In genomic region chr15:63473007-63473748, GRCh38 we compare ENCODE assay signal across 9 cellular contexts. TPM values are rescaled to one million over a fixed set of nuclear protein-coding genes. Genes with fewer than 3 reads are reported as not detected.
DNase-seq lines count a peak whose midpoint lies in the region; ATAC-seq lines count a peak whose summit lies in the region.
"Had no signal": no experiment of that assay in that cellular context is flagged by ENCODE, and none has a peak within 500 bp of the region (broad histone marks: within the 10 kb centered on the region; RNA-seq: fewer than 3 reads in every experiment).

No MANE protein-coding gene starts in this region.

- CTCF ChIA-PET in activated CD4-positive, alpha-beta memory T cell treated with anti-CD3 and anti-CD28 coated beads for 36 hours (lab: Charles Lee), result interaction anchor here (0.7 to 2.5 kb wide), 6 partner anchors 10 to 126 kb away, joined by 3 to 9 read pairs (median 3); partner anchors contain the start of gene USP3
- CTCF ChIA-PET in activated CD4-positive, alpha-beta memory T cell treated with anti-CD3 and anti-CD28 coated beads, Interleukin-2, amount 10 ng/mL, durations not matched to agents 7 days and 5 days (lab: Charles Lee), result interaction anchor here (1.4 kb wide), 1 partner anchor 574 kb away, joined by 3 read pairs; no protein-coding TSS in a partner anchor
- CTCF ChIA-PET in activated CD8-positive, alpha-beta T cell treated with anti-CD3 and anti-CD28 coated beads, Interleukin-2, amount 10 ng/mL, durations not matched to agents 7 days and 5 days (lab: Charles Lee), result interaction anchor here (0.6 to 3.4 kb wide), 7 partner anchors 10 to 417 kb away, joined by 3 to 10 read pairs (median 4); no protein-coding TSS in a partner anchor

- peaks cover 55% of the 10 kb centered on the region for H3K4me1 Mint-ChIP-seq in activated CD4-positive, alpha-beta memory T cell treated with anti-CD3 and anti-CD28 coated beads for 36 hours (ENCODE audit: low read depth)
- H3K4me1 Mint-ChIP-seq in activated CD4-positive, alpha-beta memory T cell treated with anti-CD3 and anti-CD28 coated beads, Interleukin-2, amount 10 ng/mL, durations not matched to agents 7 days and 5 days, result peaks cover 26% of the 10 kb centered on the region
- H3K4me1 Mint-ChIP-seq in activated CD8-positive, alpha-beta T cell treated with anti-CD3 and anti-CD28 coated beads, Interleukin-2, amount 10 ng/mL, durations not matched to agents 7 days and 5 days (ENCODE audit: low read depth), result peaks cover 25% of the 10 kb centered on the region
- peaks cover 33% of the 10 kb centered on the region for H3K4me1 Mint-ChIP-seq in stimulated activated effector memory CD8-positive, alpha-beta T cell treated with anti-CD3 and anti-CD28 coated beads, Interleukin-12 subunit alpha, Interleukin-12 subunit beta, amount 100 ng/mL, for 72 hours

- ATAC-seq in HG02981 (IDR thresholded peaks at IDR 0.05; ENCODE audit: unreplicated experiment), result peak; percentile 38
- peak; percentile 40 for ATAC-seq in activated CD8-positive, alpha-beta T cell treated with anti-CD3 and anti-CD28 coated beads, Interleukin-2, amount 10 ng/mL, durations not matched to agents 7 days and 5 days
- ATAC-seq in stimulated activated effector memory CD8-positive, alpha-beta T cell treated with anti-CD3 and anti-CD28 coated beads, Interleukin-12 subunit alpha, Interleukin-12 subunit beta, amount 100 ng/mL, for 72 hours, result peak; percentile 5
- ATAC-seq: psoas muscle had no signal

- DNase-seq in activated CD4-positive, alpha-beta memory T cell treated with anti-CD3 and anti-CD28 coated beads for 36 hours, result peak; percentile 66
- DNase-seq in activated CD4-positive, alpha-beta memory T cell treated with anti-CD3 and anti-CD28 coated beads, Interleukin-2, amount 10 ng/mL, durations not matched to agents 7 days and 5 days, result no peak
- no peak for DNase-seq in activated CD8-positive, alpha-beta T cell treated with anti-CD3 and anti-CD28 coated beads, Interleukin-2, amount 10 ng/mL, durations not matched to agents 7 days and 5 days
- no peak for DNase-seq in stimulated activated effector memory CD8-positive, alpha-beta T cell treated with anti-CD3 and anti-CD28 coated beads, Interleukin-12 subunit alpha, Interleukin-12 subunit beta, amount 100 ng/mL, for 72 hours (ENCODE audit: low spot score in 2 of 2)
- no peak for DNase-seq in HCEC 1CT
- DNase-seq in kidney glomerular epithelial cell (lab: John Stamatoyannopoulos, UW), result no peak
- no peak for DNase-seq in stimulated activated CD8-positive, alpha-beta memory T cell treated with anti-CD3 and anti-CD28 coated beads, Interleukin-4, amount 100 ng/mL, for 48 hours
- DNase-seq: psoas muscle had no signal

- H3K36me3 Mint-ChIP-seq in activated CD4-positive, alpha-beta memory T cell treated with anti-CD3 and anti-CD28 coated beads for 36 hours, result no peaks in the 10 kb centered on the region
- H3K36me3 Mint-ChIP-seq in activated CD4-positive, alpha-beta memory T cell treated with anti-CD3 and anti-CD28 coated beads, Interleukin-2, amount 10 ng/mL, durations not matched to agents 7 days and 5 days (ENCODE audit: low read depth), result no peaks in the 10 kb centered on the region
- no peaks in the 10 kb centered on the region for H3K36me3 Mint-ChIP-seq in activated CD8-positive, alpha-beta T cell treated with anti-CD3 and anti-CD28 coated beads, Interleukin-2, amount 10 ng/mL, durations not matched to agents 7 days and 5 days (ENCODE audit: low read depth)
- H3K36me3 Mint-ChIP-seq in stimulated activated effector memory CD8-positive, alpha-beta T cell treated with anti-CD3 and anti-CD28 coated beads, Interleukin-12 subunit alpha, Interleukin-12 subunit beta, amount 100 ng/mL, for 72 hours, result no peaks in the 10 kb centered on the region

- H3K27ac Mint-ChIP-seq in activated CD4-positive, alpha-beta memory T cell treated with anti-CD3 and anti-CD28 coated beads for 36 hours, result peak overlapping the region; percentile 36
- H3K27ac Mint-ChIP-seq in activated CD4-positive, alpha-beta memory T cell treated with anti-CD3 and anti-CD28 coated beads, Interleukin-2, amount 10 ng/mL, durations not matched to agents 7 days and 5 days, result no peak overlapping the region
- no peak overlapping the region for H3K27ac Mint-ChIP-seq in activated CD8-positive, alpha-beta T cell treated with anti-CD3 and anti-CD28 coated beads, Interleukin-2, amount 10 ng/mL, durations not matched to agents 7 days and 5 days
- peak overlapping the region; percentile 89 for H3K27ac Mint-ChIP-seq in stimulated activated effector memory CD8-positive, alpha-beta T cell treated with anti-CD3 and anti-CD28 coated beads, Interleukin-12 subunit alpha, Interleukin-12 subunit beta, amount 100 ng/mL, for 72 hours

- no peak overlapping the region for H3K4me3 Mint-ChIP-seq in activated CD4-positive, alpha-beta memory T cell treated with anti-CD3 and anti-CD28 coated beads for 36 hours
- H3K4me3 Mint-ChIP-seq in activated CD4-positive, alpha-beta memory T cell treated with anti-CD3 and anti-CD28 coated beads, Interleukin-2, amount 10 ng/mL, durations not matched to agents 7 days and 5 days, result no peak overlapping the region
- no peak overlapping the region for H3K4me3 Mint-ChIP-seq in activated CD8-positive, alpha-beta T cell treated with anti-CD3 and anti-CD28 coated beads, Interleukin-2, amount 10 ng/mL, durations not matched to agents 7 days and 5 days
- peak overlapping the region; percentile 54 for H3K4me3 Mint-ChIP-seq in stimulated activated effector memory CD8-positive, alpha-beta T cell treated with anti-CD3 and anti-CD28 coated beads, Interleukin-12 subunit alpha, Interleukin-12 subunit beta, amount 100 ng/mL, for 72 hours

- intact Hi-C loops in activated CD4-positive, alpha-beta memory T cell treated with anti-CD3 and anti-CD28 coated beads for 36 hours (cut with micrococcal nuclease), result loop anchor here (10.0 kb wide), 1 partner anchor 362 kb away; the partner anchor contains the start of gene HERC1

- no peaks in the 10 kb centered on the region for H3K27me3 Mint-ChIP-seq in activated CD4-positive, alpha-beta memory T cell treated with anti-CD3 and anti-CD28 coated beads for 36 hours
- no peaks in the 10 kb centered on the region for H3K27me3 Mint-ChIP-seq in activated CD4-positive, alpha-beta memory T cell treated with anti-CD3 and anti-CD28 coated beads, Interleukin-2, amount 10 ng/mL, durations not matched to agents 7 days and 5 days
- peaks cover 2% of the 10 kb centered on the region for H3K27me3 Mint-ChIP-seq in activated CD8-positive, alpha-beta T cell treated with anti-CD3 and anti-CD28 coated beads, Interleukin-2, amount 10 ng/mL, durations not matched to agents 7 days and 5 days (ENCODE audit: low read depth)

- POLR2A ChIA-PET in activated CD4-positive, alpha-beta memory T cell treated with anti-CD3 and anti-CD28 coated beads for 36 hours (lab: Charles Lee), result interaction anchor here (1.5 kb wide), 1 partner anchor 31 kb away, joined by 6 read pairs; the partner anchor contains the start of gene USP3
- POLR2A ChIA-PET in activated CD4-positive, alpha-beta memory T cell treated with anti-CD3 and anti-CD28 coated beads, Interleukin-2, amount 10 ng/mL, durations not matched to agents 7 days and 5 days (lab: Charles Lee), result interaction anchor here (0.9 to 1.8 kb wide), 2 partner anchors 30 to 42 kb away, joined by 3 to 4 read pairs; no protein-coding TSS in a partner anchor
- POLR2A ChIA-PET in activated CD8-positive, alpha-beta T cell treated with anti-CD3 and anti-CD28 coated beads, Interleukin-2, amount 10 ng/mL, durations not matched to agents 7 days and 5 days (lab: Charles Lee), result interaction anchor here (6.5 kb wide), 1 partner anchor 31 kb away, joined by 36 read pairs; the partner anchor contains the start of gene USP3

- H3K9me3 Mint-ChIP-seq in activated CD4-positive, alpha-beta memory T cell treated with anti-CD3 and anti-CD28 coated beads for 36 hours, result no peaks in the 10 kb centered on the region
- H3K9me3 Mint-ChIP-seq in activated CD4-positive, alpha-beta memory T cell treated with anti-CD3 and anti-CD28 coated beads, Interleukin-2, amount 10 ng/mL, durations not matched to agents 7 days and 5 days, result no peaks in the 10 kb centered on the region
- H3K9me3 Mint-ChIP-seq in activated CD8-positive, alpha-beta T cell treated with anti-CD3 and anti-CD28 coated beads, Interleukin-2, amount 10 ng/mL, durations not matched to agents 7 days and 5 days (ENCODE audit: insufficient read depth), result no peaks in the 10 kb centered on the region
- no peaks in the 10 kb centered on the region for H3K9me3 Mint-ChIP-seq in stimulated activated effector memory CD8-positive, alpha-beta T cell treated with anti-CD3 and anti-CD28 coated beads, Interleukin-12 subunit alpha, Interleukin-12 subunit beta, amount 100 ng/mL, for 72 hours

RNA-seq across cellular contexts. Expression of gene USP3, which starts 31.2 kb away (rescaled TPM):
- 10 to 100 TPM; 46.1 to 48.9 TPM for total RNA-seq in activated CD4-positive, alpha-beta memory T cell treated with anti-CD3 and anti-CD28 coated beads for 36 hours
- 10 to 100 TPM; 67.9 to 68.7 TPM for total RNA-seq in activated CD4-positive, alpha-beta memory T cell treated with anti-CD3 and anti-CD28 coated beads, Interleukin-2, amount 10 ng/mL, durations not matched to agents 7 days and 5 days
- total RNA-seq in activated CD8-positive, alpha-beta T cell treated with anti-CD3 and anti-CD28 coated beads, Interleukin-2, amount 10 ng/mL, durations not matched to agents 7 days and 5 days, result 10 to 100 TPM; 48.3 to 49.1 TPM

Comparison
In these comparisons a context has a peak if more than half of its experiments do, and no peak if none do; other contexts are left out.
1. H3K27ac Mint-ChIP-seq: peak in activated CD4-positive, alpha-beta memory T cell treated with anti-CD3 and anti-CD28 coated beads for 36 hours (single experiment) and stimulated activated effector memory CD8-positive, alpha-beta T cell treated with anti-CD3 and anti-CD28 coated beads, Interleukin-12 subunit alpha, Interleukin-12 subunit beta, amount 100 ng/mL, for 72 hours (single experiment); none in activated CD4-positive, alpha-beta memory T cell treated with anti-CD3 and anti-CD28 coated beads, Interleukin-2, amount 10 ng/mL, durations not matched to agents 7 days and 5 days (single experiment) and activated CD8-positive, alpha-beta T cell treated with anti-CD3 and anti-CD28 coated beads, Interleukin-2, amount 10 ng/mL, durations not matched to agents 7 days and 5 days (single experiment).
2. Peak in every context shown above with its lines, with median percentiles within 50 percentile points of each other: ATAC-seq.